Comparison of ENCODE assay signal across 22 cellular contexts in genomic region chr12:47107446-47107845, GRCh38.
"Had no signal": no experiment of that assay in that cellular context is flagged by ENCODE, and none has a peak within 500 bp of the region (broad histone marks: within the 10 kb centered on the region; RNA-seq: fewer than 3 reads in every experiment).

No MANE protein-coding gene starts in this region.

- H3K27me3 Mint-ChIP-seq: effector memory CD8-positive, alpha-beta T cell; naive thymus-derived CD8-positive, alpha-beta T cell; stimulated activated naive CD8-positive, alpha-beta T cell treated with anti-CD3 and anti-CD28 coated beads, Interleukin-15, Interleukin-2, amounts not matched to agents 100 ng/mL and 50 ng/mL, for 24 hours had no signal

- ATAC-seq: effector memory CD8-positive, alpha-beta T cell; heart right ventricle; left colon; naive thymus-derived CD8-positive, alpha-beta T cell; sciatic nerve had no signal

- H3K4me3 Mint-ChIP-seq: effector memory CD8-positive, alpha-beta T cell; naive thymus-derived CD8-positive, alpha-beta T cell; nephron progenitor cell; stimulated activated naive CD8-positive, alpha-beta T cell treated with anti-CD3 and anti-CD28 coated beads, Interleukin-15, Interleukin-2, amounts not matched to agents 100 ng/mL and 50 ng/mL, for 24 hours had no signal

- H3K9me3 Mint-ChIP-seq: effector memory CD8-positive, alpha-beta T cell; naive thymus-derived CD8-positive, alpha-beta T cell; nephron progenitor cell; stimulated activated naive CD8-positive, alpha-beta T cell treated with anti-CD3 and anti-CD28 coated beads, Interleukin-15, Interleukin-2, amounts not matched to agents 100 ng/mL and 50 ng/mL, for 24 hours had no signal

- DNase-seq: cortex of kidney; effector memory CD8-positive, alpha-beta T cell; erythroblast; esophagus squamous epithelium; foreskin melanocyte; glutamatergic neuron; heart right ventricle; hippocampal formation; islet precursor cell; kidney glomerular epithelial cell; left colon; left ventricle myocardium inferior; mammary epithelial cell; naive thymus-derived CD8-positive, alpha-beta T cell; nephron progenitor cell; nucleus accumbens; stimulated activated CD4-positive, alpha-beta T cell treated with anti-CD3 and anti-CD28 coated beads, Interleukin-12 subunit alpha, Interleukin-12 subunit beta, amount 100 ng/mL, for 4 hours; stimulated activated CD4-positive, alpha-beta T cell treated with anti-CD3 and anti-CD28 coated beads, Interleukin-1b, Interleukin-23, amount 100 ng/mL, for 48 hours; stimulated activated CD4-positive, alpha-beta T cell treated with anti-CD3 and anti-CD28 coated beads, Interleukin-4, amount 100 ng/mL, for 1 hour; stimulated activated CD8-positive, alpha-beta memory T cell treated with anti-CD3 and anti-CD28 coated beads, Interleukin-4, amount 100 ng/mL, for 48 hours had no signal

- H3K27ac Mint-ChIP-seq: nephron progenitor cell; stimulated activated naive CD8-positive, alpha-beta T cell treated with anti-CD3 and anti-CD28 coated beads, Interleukin-15, Interleukin-2, amounts not matched to agents 100 ng/mL and 50 ng/mL, for 24 hours had no signal
